ENCODE assay signal across 8 cellular contexts in the genomic region with DNA sequence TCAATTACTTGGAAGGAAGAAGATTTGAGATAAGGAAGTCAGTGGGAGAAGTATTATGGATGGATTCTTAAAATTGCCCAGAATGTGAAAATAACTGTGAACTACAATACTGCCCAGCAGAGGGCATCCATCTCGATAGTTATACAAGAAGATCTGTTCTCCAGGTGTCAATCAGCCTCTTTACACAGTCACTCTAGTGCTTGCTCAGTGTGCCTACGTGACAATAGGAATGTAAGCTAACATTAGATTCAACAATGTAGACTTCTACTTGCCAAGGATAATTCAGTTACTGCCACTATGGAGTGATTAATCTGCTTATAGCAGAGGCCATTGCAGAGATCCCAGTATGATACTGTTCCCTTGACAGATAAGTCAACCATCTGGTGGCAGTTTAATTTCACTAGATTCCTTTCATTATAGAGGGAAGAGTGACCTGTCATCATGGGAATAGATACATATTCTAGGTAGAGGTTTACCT.
DNase-seq lines count a peak whose midpoint lies in the region; ATAC-seq and TF ChIP-seq lines count a peak whose summit lies in the region.

No MANE protein-coding gene starts in this region.

- peak; percentile 78 for TF ChIP-seq CTCF in 22Rv1 (IDR thresholded peaks at IDR 0.05)

- H3K27ac ChIP-seq in 22Rv1 = no peak overlapping the region

- ATAC-seq in HG02973 (IDR thresholded peaks at IDR 0.05; ENCODE audit: unreplicated experiment) (peak; percentile 48), GM21737 (IDR thresholded peaks at IDR 0.05; ENCODE audit: unreplicated experiment) (no peak)

- DNase-seq in GM03348 (ENCODE audit: low spot score) (peak; percentile 61), NCI-H2227 treated with DMSO at 0.1 percent for 48 hours (lab: John Stamatoyannopoulos, UW) (peak; percentile 65), foreskin melanocyte (peak; percentile 26), retina (peak; percentile 34)
- peak; percentile 5 for DNase-seq in activated CD4-positive, alpha-beta T cell treated with anti-CD3 and anti-CD28 coated beads, Interleukin-2, amount 50 U/mL, for 1 hour

Comparison
In these comparisons a context has a peak if more than half of its experiments do, and no peak if none do; other contexts are left out.
1. DNase-seq: peak in every context shown above with its lines; median percentile 65 in NCI-H2227 treated with DMSO at 0.1 percent for 48 hours; 61 in GM03348; 34 in retina; 26 in foreskin melanocyte; 5 in activated CD4-positive, alpha-beta T cell treated with anti-CD3 and anti-CD28 coated beads, Interleukin-2, amount 50 U/mL, for 1 hour.